ENCODE assay signal across 18 cellular contexts in genomic region chr9:80792721-80793120, GRCh38.
A peak's percentile ranks its signal among the peaks of the same experiment; 100 is the strongest.
DNase-seq lines count a peak whose midpoint lies in the region; ATAC-seq, FAIRE-seq and TF ChIP-seq lines count a peak whose summit lies in the region.
"Had no signal": no experiment of that assay in that cellular context is flagged by ENCODE, and none has a peak within 500 bp of the region (broad histone marks: within the 10 kb centered on the region; RNA-seq: fewer than 3 reads in every experiment).

No MANE protein-coding gene starts in this region.

- no peaks in the 10 kb centered on the region for H3K9me3 ChIP-seq in left ventricle myocardium inferior (replicated peaks)
- no peaks in the 10 kb centered on the region for H3K9me3 ChIP-seq in upper lobe of right lung
- H3K9me3 ChIP-seq: BLaER1 had no signal

- H3K27ac ChIP-seq in left ventricle myocardium inferior (replicated peaks) (peak overlapping the region; percentile 27), upper lobe of right lung (no peak overlapping the region)
- H3K27ac ChIP-seq: 22Rv1, BLaER1 had no signal

- intact Hi-C loops in left ventricle myocardium inferior (cut with micrococcal nuclease): no loop called here
- intact Hi-C loops in upper lobe of right lung (cut with DNase I): no loop called here

- DNase-seq in NCI-H2171 treated with DMSO at 0.1 percent for 48 hours (lab: John Stamatoyannopoulos, UW) (peak; percentile 13), NCI-H2171 (lab: John Stamatoyannopoulos, UW) (no peak), NCI-H1694 treated with DMSO at 0.1 percent for 48 hours (lab: John Stamatoyannopoulos, UW) (peak; percentile 15), left ventricle myocardium inferior (peak; percentile 17), upper lobe of right lung (no peak), urothelium cell line (ENCODE audit: low spot score) (no peak), HT-29 (ENCODE audit: low spot score) (no peak)
- DNase-seq: AML-193; CD8-positive, alpha-beta memory T cell; DMS79; GDM1; H7; IMR-90 had no signal

- TF ChIP-seq CTCF in left ventricle myocardium inferior (IDR thresholded peaks at IDR 0.05; ENCODE audit: borderline replicate concordance) (no peak), upper lobe of right lung (IDR thresholded peaks at IDR 0.05) (no peak)

- peaks cover 6% of the 10 kb centered on the region for H3K4me1 ChIP-seq in left ventricle myocardium inferior
- no peaks in the 10 kb centered on the region for H3K4me1 ChIP-seq in upper lobe of right lung

- no peak for FAIRE-seq in urothelium cell line (lab: Jason Lieb, UNC)
- FAIRE-seq: GM12892 had no signal

- H3K27me3 ChIP-seq in left ventricle myocardium inferior (ENCODE audit: low read depth) (no peaks in the 10 kb centered on the region), upper lobe of right lung (no peaks in the 10 kb centered on the region)
- H3K27me3 ChIP-seq: BLaER1 had no signal

- H3K36me3 ChIP-seq in left ventricle myocardium inferior (no peaks in the 10 kb centered on the region), upper lobe of right lung (no peaks in the 10 kb centered on the region)
- H3K36me3 ChIP-seq: BLaER1 had no signal

- H3K4me3 ChIP-seq in left ventricle myocardium inferior (no peak overlapping the region), upper lobe of right lung (no peak overlapping the region)
- H3K4me3 ChIP-seq: BLaER1, GM23338 had no signal

- ATAC-seq in upper lobe of right lung (peak; percentile 47), HG02610 (IDR thresholded peaks at IDR 0.05; ENCODE audit: unreplicated experiment) (no peak)
- ATAC-seq: GM23338 had no signal

Comparison
In these comparisons a context has a peak if more than half of its experiments do, and no peak if none do; other contexts are left out.
1. DNase-seq: peak in NCI-H2171 treated with DMSO at 0.1 percent for 48 hours (single experiment), NCI-H1694 treated with DMSO at 0.1 percent for 48 hours (single experiment) and left ventricle myocardium inferior (single experiment); none in NCI-H2171 (single experiment), upper lobe of right lung (single experiment), urothelium cell line (single experiment) and HT-29 (single experiment).